Comparison of ENCODE assay signal across 22 cellular contexts in genomic region chr6:43494766-43495165, GRCh38. TPM values are rescaled to one million over a fixed set of nuclear protein-coding genes. Genes with fewer than 3 reads are reported as not detected.
A peak's percentile ranks its signal among the peaks of the same experiment; 100 is the strongest.
DNase-seq lines count a peak whose midpoint lies in the region; ATAC-seq and TF ChIP-seq lines count a peak whose summit lies in the region.
"Had no signal": no experiment of that assay in that cellular context is flagged by ENCODE, and none has a peak within 500 bp of the region (broad histone marks: within the 10 kb centered on the region; RNA-seq: fewer than 3 reads in every experiment).

No MANE protein-coding gene starts in this region.

- no peaks in the 10 kb centered on the region for H3K9me3 Mint-ChIP-seq in activated CD8-positive, alpha-beta T cell treated with anti-CD3 and anti-CD28 coated beads, Interleukin-2, amount 10 ng/mL, durations not matched to agents 7 days and 5 days (ENCODE audit: insufficient read depth)
- no peaks in the 10 kb centered on the region for H3K9me3 Mint-ChIP-seq in activated CD8-positive, alpha-beta T cell treated with anti-CD3 and anti-CD28 coated beads for 36 hours
- no peaks in the 10 kb centered on the region for H3K9me3 Mint-ChIP-seq in dendritic cell treated with granulocyte-macrophage colony-stimulating factor and Interleukin-4, amounts not matched to agents 40 ng/mL and 50 ng/mL, for 4 days
- no peaks in the 10 kb centered on the region for H3K9me3 Mint-ChIP-seq in stimulated activated effector memory CD8-positive, alpha-beta T cell treated with anti-CD3 and anti-CD28 coated beads, Interleukin-12 subunit alpha, Interleukin-12 subunit beta, amount 100 ng/mL, for 72 hours
- H3K9me3 Mint-ChIP-seq: activated CD4-positive, alpha-beta T cell treated with anti-CD3 and anti-CD28 coated beads, Interleukin-2, amount 10 ng/mL, durations not matched to agents 24 days and 14 days; IgD-negative memory B cell; mesothelial cell of epicardium; type B pancreatic cell had no signal

- no peak for ATAC-seq in activated CD8-positive, alpha-beta T cell treated with anti-CD3 and anti-CD28 coated beads, Interleukin-2, amount 10 ng/mL, durations not matched to agents 7 days and 5 days
- no peak for ATAC-seq in activated CD8-positive, alpha-beta T cell treated with anti-CD3 and anti-CD28 coated beads for 36 hours
- ATAC-seq in stimulated activated effector memory CD8-positive, alpha-beta T cell treated with anti-CD3 and anti-CD28 coated beads, Interleukin-12 subunit alpha, Interleukin-12 subunit beta, amount 100 ng/mL, for 72 hours: no peak

- POLR2A ChIA-PET in activated CD8-positive, alpha-beta T cell treated with anti-CD3 and anti-CD28 coated beads, Interleukin-2, amount 10 ng/mL, durations not matched to agents 7 days and 5 days (lab: Charles Lee): interaction anchor here (1.4 to 1.7 kb wide), 2 partner anchors 17 to 28 kb away, joined by 3 to 5 read pairs; partner anchors contain the start of gene TJAP1
- POLR2A ChIA-PET in activated CD8-positive, alpha-beta T cell treated with anti-CD3 and anti-CD28 coated beads for 36 hours (lab: Charles Lee): interaction anchor here (1.3 to 2.6 kb wide), 2 partner anchors 17 to 22 kb away, joined by 3 to 8 read pairs; partner anchors contain the start of genes POLR1C and YIPF3

- peaks cover 20% of the 10 kb centered on the region for H3K4me1 Mint-ChIP-seq in activated CD8-positive, alpha-beta T cell treated with anti-CD3 and anti-CD28 coated beads, Interleukin-2, amount 10 ng/mL, durations not matched to agents 7 days and 5 days (ENCODE audit: low read depth)
- H3K4me1 Mint-ChIP-seq in activated CD8-positive, alpha-beta T cell treated with anti-CD3 and anti-CD28 coated beads for 36 hours (ENCODE audit: low read depth): peaks cover 19% of the 10 kb centered on the region
- peaks cover 31% of the 10 kb centered on the region for H3K4me1 Mint-ChIP-seq in dendritic cell treated with granulocyte-macrophage colony-stimulating factor and Interleukin-4, amounts not matched to agents 40 ng/mL and 50 ng/mL, for 4 days (ENCODE audit: low read depth)
- peaks cover 32% of the 10 kb centered on the region for H3K4me1 Mint-ChIP-seq in stimulated activated effector memory CD8-positive, alpha-beta T cell treated with anti-CD3 and anti-CD28 coated beads, Interleukin-12 subunit alpha, Interleukin-12 subunit beta, amount 100 ng/mL, for 72 hours

- TF ChIP-seq CTCF in activated CD8-positive, alpha-beta T cell treated with anti-CD3 and anti-CD28 coated beads for 36 hours (IDR thresholded peaks at IDR 0.05): no peak

- CTCF ChIA-PET in activated CD8-positive, alpha-beta T cell treated with anti-CD3 and anti-CD28 coated beads, Interleukin-2, amount 10 ng/mL, durations not matched to agents 7 days and 5 days (lab: Charles Lee): interaction anchor here (0.9 to 7.5 kb wide), 4 partner anchors 11 to 266 kb away, joined by 3 to 65 read pairs (median 4); partner anchors contain the start of gene DNPH1
- CTCF ChIA-PET in activated CD8-positive, alpha-beta T cell treated with anti-CD3 and anti-CD28 coated beads for 36 hours (lab: Charles Lee): interaction anchor here (1.5 to 10.4 kb wide), 4 partner anchors 8 to 114 kb away, joined by 4 to 78 read pairs (median 6); no protein-coding TSS in a partner anchor

- no peaks in the 10 kb centered on the region for H3K27me3 Mint-ChIP-seq in activated CD8-positive, alpha-beta T cell treated with anti-CD3 and anti-CD28 coated beads, Interleukin-2, amount 10 ng/mL, durations not matched to agents 7 days and 5 days (ENCODE audit: low read depth)
- H3K27me3 Mint-ChIP-seq in activated CD8-positive, alpha-beta T cell treated with anti-CD3 and anti-CD28 coated beads for 36 hours: no peaks in the 10 kb centered on the region
- no peaks in the 10 kb centered on the region for H3K27me3 Mint-ChIP-seq in dendritic cell treated with granulocyte-macrophage colony-stimulating factor and Interleukin-4, amounts not matched to agents 40 ng/mL and 50 ng/mL, for 4 days
- H3K27me3 Mint-ChIP-seq: activated CD4-positive, alpha-beta T cell treated with anti-CD3 and anti-CD28 coated beads, Interleukin-2, amount 10 ng/mL, durations not matched to agents 24 days and 14 days; activated naive CD8-positive, alpha-beta T cell; IgD-negative memory B cell; type B pancreatic cell had no signal

- H3K27ac Mint-ChIP-seq in activated CD8-positive, alpha-beta T cell treated with anti-CD3 and anti-CD28 coated beads, Interleukin-2, amount 10 ng/mL, durations not matched to agents 7 days and 5 days: peak overlapping the region; percentile 77
- H3K27ac Mint-ChIP-seq in activated CD8-positive, alpha-beta T cell treated with anti-CD3 and anti-CD28 coated beads for 36 hours: no peak overlapping the region
- H3K27ac Mint-ChIP-seq in dendritic cell treated with granulocyte-macrophage colony-stimulating factor and Interleukin-4, amounts not matched to agents 40 ng/mL and 50 ng/mL, for 4 days: peak overlapping the region; percentile 38
- H3K27ac Mint-ChIP-seq in stimulated activated effector memory CD8-positive, alpha-beta T cell treated with anti-CD3 and anti-CD28 coated beads, Interleukin-12 subunit alpha, Interleukin-12 subunit beta, amount 100 ng/mL, for 72 hours: peak overlapping the region; percentile 91
- H3K27ac Mint-ChIP-seq: activated naive CD8-positive, alpha-beta T cell had no signal

- intact Hi-C loops in activated CD8-positive, alpha-beta T cell treated with anti-CD3 and anti-CD28 coated beads for 36 hours (cut with micrococcal nuclease): no loop called here
- intact Hi-C loops in dendritic cell treated with granulocyte-macrophage colony-stimulating factor and Interleukin-4, amounts not matched to agents 40 ng/mL and 50 ng/mL, for 4 days (cut with micrococcal nuclease): loop anchor here (10.0 kb wide), 1 partner anchor 140 kb away; no protein-coding TSS in a partner anchor

- no peak overlapping the region for H3K4me3 Mint-ChIP-seq in activated CD8-positive, alpha-beta T cell treated with anti-CD3 and anti-CD28 coated beads, Interleukin-2, amount 10 ng/mL, durations not matched to agents 7 days and 5 days
- H3K4me3 Mint-ChIP-seq in activated CD8-positive, alpha-beta T cell treated with anti-CD3 and anti-CD28 coated beads for 36 hours: no peak overlapping the region
- H3K4me3 Mint-ChIP-seq in dendritic cell treated with granulocyte-macrophage colony-stimulating factor and Interleukin-4, amounts not matched to agents 40 ng/mL and 50 ng/mL, for 4 days: no peak overlapping the region
- H3K4me3 Mint-ChIP-seq in stimulated activated effector memory CD8-positive, alpha-beta T cell treated with anti-CD3 and anti-CD28 coated beads, Interleukin-12 subunit alpha, Interleukin-12 subunit beta, amount 100 ng/mL, for 72 hours: peak overlapping the region; percentile 14
- H3K4me3 Mint-ChIP-seq: activated CD4-positive, alpha-beta T cell treated with anti-CD3 and anti-CD28 coated beads, Interleukin-2, amount 10 ng/mL, durations not matched to agents 24 days and 14 days; activated naive CD8-positive, alpha-beta T cell; IgD-negative memory B cell; mesothelial cell of epicardium; type B pancreatic cell had no signal

- no peak for DNase-seq in activated CD8-positive, alpha-beta T cell treated with anti-CD3 and anti-CD28 coated beads, Interleukin-2, amount 10 ng/mL, durations not matched to agents 7 days and 5 days
- no peak for DNase-seq in activated CD8-positive, alpha-beta T cell treated with anti-CD3 and anti-CD28 coated beads for 36 hours
- DNase-seq in stimulated activated effector memory CD8-positive, alpha-beta T cell treated with anti-CD3 and anti-CD28 coated beads, Interleukin-12 subunit alpha, Interleukin-12 subunit beta, amount 100 ng/mL, for 72 hours (ENCODE audit: low spot score in 2 of 2): no peak
- no peak for DNase-seq in NCI-H146 treated with DMSO at 0.1 percent for 48 hours (lab: John Stamatoyannopoulos, UW; ENCODE audit: unreplicated experiment)
- DNase-seq in T-helper 9 cell: no peak
- DNase-seq: GF-D8; HCEC 1CT; hippocampal formation; MV-4-11; NCI-H2029; retina; RPMI8226; stimulated activated naive CD4-positive, alpha-beta T cell treated with Interleukin-2 at 50 U/mL for 16 hours had no signal

- H3K36me3 Mint-ChIP-seq in activated CD8-positive, alpha-beta T cell treated with anti-CD3 and anti-CD28 coated beads, Interleukin-2, amount 10 ng/mL, durations not matched to agents 7 days and 5 days (ENCODE audit: low read depth): no peaks in the 10 kb centered on the region
- H3K36me3 Mint-ChIP-seq in activated CD8-positive, alpha-beta T cell treated with anti-CD3 and anti-CD28 coated beads for 36 hours (ENCODE audit: low read depth): peaks cover 2% of the 10 kb centered on the region
- peaks cover 53% of the 10 kb centered on the region for H3K36me3 Mint-ChIP-seq in dendritic cell treated with granulocyte-macrophage colony-stimulating factor and Interleukin-4, amounts not matched to agents 40 ng/mL and 50 ng/mL, for 4 days (ENCODE audit: low read depth)
- H3K36me3 Mint-ChIP-seq in stimulated activated effector memory CD8-positive, alpha-beta T cell treated with anti-CD3 and anti-CD28 coated beads, Interleukin-12 subunit alpha, Interleukin-12 subunit beta, amount 100 ng/mL, for 72 hours: peaks cover 35% of the 10 kb centered on the region
- H3K36me3 Mint-ChIP-seq: activated naive CD8-positive, alpha-beta T cell; IgD-negative memory B cell; type B pancreatic cell had no signal

RNA-seq across cellular contexts. Expression of gene LRRC73, which starts 15.4 kb away (rescaled TPM):
- total RNA-seq in activated CD8-positive, alpha-beta T cell treated with anti-CD3 and anti-CD28 coated beads, Interleukin-2, amount 10 ng/mL, durations not matched to agents 7 days and 5 days: under 1 TPM; 0.26 to 0.55 TPM
- under 1 TPM; 0.11 to 0.18 TPM for total RNA-seq in activated CD8-positive, alpha-beta T cell treated with anti-CD3 and anti-CD28 coated beads for 36 hours
- total RNA-seq: kidney epithelial cell had no signal

RNA-seq across cellular contexts. Expression of gene TJAP1, which starts 17.4 kb away (rescaled TPM):
- total RNA-seq in activated CD8-positive, alpha-beta T cell treated with anti-CD3 and anti-CD28 coated beads, Interleukin-2, amount 10 ng/mL, durations not matched to agents 7 days and 5 days: 10 to 100 TPM; 34.7 to 35.5 TPM
- 10 to 100 TPM; 30.2 to 32.9 TPM for total RNA-seq in activated CD8-positive, alpha-beta T cell treated with anti-CD3 and anti-CD28 coated beads for 36 hours

RNA-seq across cellular contexts. Expression of gene YIPF3, which starts 22.0 kb away (rescaled TPM):
- 10 to 100 TPM; 55.6 to 59.0 TPM for total RNA-seq in activated CD8-positive, alpha-beta T cell treated with anti-CD3 and anti-CD28 coated beads, Interleukin-2, amount 10 ng/mL, durations not matched to agents 7 days and 5 days
- total RNA-seq in activated CD8-positive, alpha-beta T cell treated with anti-CD3 and anti-CD28 coated beads for 36 hours: 10 to 100 TPM; 32.6 to 33.9 TPM

RNA-seq across cellular contexts. Expression of gene POLR1C, which starts 22.1 kb away (rescaled TPM):
- 10 to 100 TPM; 34.7 to 35.4 TPM for total RNA-seq in activated CD8-positive, alpha-beta T cell treated with anti-CD3 and anti-CD28 coated beads, Interleukin-2, amount 10 ng/mL, durations not matched to agents 7 days and 5 days
- 10 to 100 TPM; 43.1 to 50.5 TPM for total RNA-seq in activated CD8-positive, alpha-beta T cell treated with anti-CD3 and anti-CD28 coated beads for 36 hours

RNA-seq across cellular contexts. Expression of gene DLK2, which starts 39.4 kb away (rescaled TPM):
- not detected for total RNA-seq in activated CD8-positive, alpha-beta T cell treated with anti-CD3 and anti-CD28 coated beads, Interleukin-2, amount 10 ng/mL, durations not matched to agents 7 days and 5 days
- 1 to 10 TPM; 1.0 to 1.1 TPM for total RNA-seq in activated CD8-positive, alpha-beta T cell treated with anti-CD3 and anti-CD28 coated beads for 36 hours
- total RNA-seq: endothelial cell of umbilical vein, kidney epithelial cell, NCI-H460 had no signal
